Comparison of ENCODE assay signal across 8 cellular contexts in genomic region chr15:99100245-99101173, GRCh38. TPM values are rescaled to one million over a fixed set of nuclear protein-coding genes. Genes with fewer than 3 reads are reported as not detected.
DNase-seq lines count a peak whose midpoint lies in the region; ATAC-seq and TF ChIP-seq lines count a peak whose summit lies in the region.

No MANE protein-coding gene starts in this region.

- no peak overlapping the region for H3K9ac ChIP-seq in OCI-LY3 (ENCODE audit: low read length)
- peak overlapping the region; percentile 13 for H3K9ac ChIP-seq in neuronal stem cell (ENCODE audit: low read depth, low read length, poor library complexity)

- H4K91ac ChIP-seq in neuronal stem cell (ENCODE audit: low read depth, low read length, poor library complexity) = no peak overlapping the region

- no peak overlapping the region for H2AK5ac ChIP-seq in neuronal stem cell (ENCODE audit: low read depth, low read length)

- peak; percentile 92 for TF ChIP-seq CTCF in OCI-LY3 (IDR thresholded peaks at IDR 0.05; ENCODE audit: low read depth, low read length)

- ATAC-seq in aorta (ENCODE audit: low FRiP score) = peak; percentile 76

- H3K18ac ChIP-seq in neuronal stem cell (ENCODE audit: low read length) = peak overlapping the region; percentile 91

- H3K79me2 ChIP-seq in OCI-LY3 (ENCODE audit: low read length) = no peaks in the 10 kb centered on the region

- H2BK120ac ChIP-seq in neuronal stem cell (ENCODE audit: low read depth, low read length) = no peak overlapping the region

- H2BK12ac ChIP-seq in neuronal stem cell (ENCODE audit: low read length) = no peak overlapping the region

- H3K36me3 ChIP-seq in OCI-LY3 (replicated peaks; ENCODE audit: low read depth, low read length) = no peaks in the 10 kb centered on the region
- H3K36me3 ChIP-seq in neuronal stem cell (replicated peaks in 1 of 2; ENCODE audit: control insufficient read depth in 2 of 2, insufficient read depth in 2 of 2, low read length in 2 of 2) = no peaks in the 10 kb centered on the region
- H3K36me3 ChIP-seq in aorta (ENCODE audit: control insufficient read depth in 1 of 2, insufficient read depth in 2 of 2, low read length in 1 of 2) = no peaks in the 10 kb centered on the region

- H3K27me3 ChIP-seq in OCI-LY3 (ENCODE audit: low read depth, low read length) (peaks cover 77% of the 10 kb centered on the region), neuronal stem cell (ENCODE audit: control insufficient read depth in 3 of 3, insufficient read depth in 3 of 3, low read depth in 1 of 3, low read length in 3 of 3) (peaks cover 7 to 46% (median 34%) of the 10 kb centered on the region in 3 experiments), aorta (ENCODE audit: control insufficient read depth in 1 of 2, insufficient read depth in 2 of 2, low read length in 1 of 2) (no peaks in the 10 kb centered on the region)

- H3K4me2 ChIP-seq in OCI-LY3 (ENCODE audit: low read length) = peak overlapping the region; percentile 61
- peak overlapping the region; percentile 78 for H3K4me2 ChIP-seq in neuronal stem cell (ENCODE audit: insufficient read depth, low read length, poor library complexity, severe bottlenecking)

- H3K4me3 ChIP-seq in OCI-LY3 (ENCODE audit: low read length) = peak overlapping the region; percentile 24
- H3K4me3 ChIP-seq in neuronal stem cell (ENCODE audit: low read length in 2 of 2) = peak overlapping the region; percentile 37 to 73
- peak overlapping the region; percentile 8 to 38 for H3K4me3 ChIP-seq in aorta (ENCODE audit: low read length in 2 of 2)

- H2AFZ ChIP-seq in OCI-LY3 (ENCODE audit: low read depth, low read length) (no peak overlapping the region), neuronal stem cell (ENCODE audit: low read length) (peak overlapping the region; percentile 96)

- no peak overlapping the region for H3K4ac ChIP-seq in neuronal stem cell (ENCODE audit: low read length)

- whole genome bisulfite sequencing in neuronal stem cell (ENCODE audit: extremely low coverage in 2 of 2, insufficient read length in 2 of 2, insufficient replicate concordance in 1 of 2), 2 donors = no CpG with 5 or more reads among the region's 50 CpGs
- WGBS in aorta, 2 donors = 2 to 3% methylated on average over 38 to 50 of the region's 50 CpGs

- no peak overlapping the region for H3K14ac ChIP-seq in neuronal stem cell (ENCODE audit: low read length)

- H3K23ac ChIP-seq in neuronal stem cell (ENCODE audit: low read depth, low read length, poor library complexity) = peak overlapping the region; percentile 76

- no peak overlapping the region for H2BK5ac ChIP-seq in neuronal stem cell (ENCODE audit: low read length)

- intact Hi-C loops in aorta (cut with DNase I) = loop anchor here (1.0 to 10.0 kb wide), 3 partner anchors 112 to 634 kb away; partner anchors contain the start of gene LYSMD4 (in 1 of the 2)

- H3K27ac ChIP-seq in OCI-LY3 (ENCODE audit: low read length) (no peak overlapping the region), neuronal stem cell (replicated peaks; ENCODE audit: low read length) (no peak overlapping the region), aorta (ENCODE audit: low read depth in 1 of 2, low read length in 2 of 2) (no peak overlapping the region)

- DNase-seq in NCI-H1436 (lab: John Stamatoyannopoulos, UW) (peak; percentile 5), NCI-H1436 treated with DMSO at 0.1 percent for 48 hours (lab: John Stamatoyannopoulos, UW) (no peak), HT-29 (ENCODE audit: low spot score) (peak; percentile 83), activated gamma-delta T cell treated with Interleukin-2 at 50 U/mL for 16 hours (peak; percentile 38), globus pallidus (ENCODE audit: low spot score) (peak; percentile 74), neuronal stem cell (ENCODE audit: low spot score) (peak; percentile 67), aorta (peak; percentile 86 to 96)

- H4K8ac ChIP-seq in neuronal stem cell (ENCODE audit: low read depth, low read length) = no peak overlapping the region

- H3K4me1 ChIP-seq in OCI-LY3 (ENCODE audit: low read length) (peaks cover 3% of the 10 kb centered on the region; the same call in 1 of the 2 replicates), neuronal stem cell (ENCODE audit: control insufficient read depth in 2 of 2, insufficient read depth in 1 of 2, low read depth in 1 of 2, low read length in 2 of 2) (peaks cover 0 to 10% of the 10 kb centered on the region in 2 donors), aorta (ENCODE audit: control insufficient read depth in 1 of 2, insufficient read depth in 2 of 2, low read length in 2 of 2) (no peaks in the 10 kb centered on the region)

- H3K9me3 ChIP-seq in OCI-LY3 (ENCODE audit: insufficient read depth, low read length) (no peaks in the 10 kb centered on the region), neuronal stem cell (replicated peaks in 1 of 2; ENCODE audit: control insufficient read depth in 2 of 2, insufficient read depth in 1 of 2, low read depth in 1 of 2, low read length in 2 of 2) (no peaks in the 10 kb centered on the region), aorta (ENCODE audit: control insufficient read depth, low read length) (no peaks in the 10 kb centered on the region)

- H4K20me1 ChIP-seq in OCI-LY3 (ENCODE audit: insufficient read depth, low read length) = peaks cover 25% of the 10 kb centered on the region

- H2BK15ac ChIP-seq in neuronal stem cell (ENCODE audit: low read length) = no peak overlapping the region

- H3K79me1 ChIP-seq in neuronal stem cell (ENCODE audit: low read depth, low read length) = no peaks in the 10 kb centered on the region

RNA-seq across cellular contexts. Expression of gene SYNM, which starts 4.4 kb away (rescaled TPM):
- total RNA-seq in HT-29 (2014; rRNA removed; shearing (Covaris generic)) = not detected in 2 replicates
- 0.82 TPM for polyA plus RNA-seq in neuronal stem cell (2013, experiment 1 of 2)
- 0.94 TPM for polyA plus RNA-seq in neuronal stem cell (2013, experiment 2 of 2)
- 100 to 1,000 TPM in 1 of 2 donors, 10 to 100 TPM in 1; 81.9 to 103 TPM for total RNA-seq in aorta
- 10 to 100 TPM; 42.6 to 45.7 TPM for polyA plus RNA-seq in aorta

Comparison
In these comparisons a context has a peak if more than half of its experiments do, and no peak if none do; other contexts are left out.
1. RNA of gene SYNM, which starts 4.4 kb away (total RNA-seq): 81.9 to 103 TPM in aorta; not detected in HT-29; every median in the first group is over 10 times any median in the second.
2. Peak in every context shown above with its lines, with median percentiles within 50 percentile points of each other: H3K4me3 ChIP-seq.